In the genomic region with DNA sequence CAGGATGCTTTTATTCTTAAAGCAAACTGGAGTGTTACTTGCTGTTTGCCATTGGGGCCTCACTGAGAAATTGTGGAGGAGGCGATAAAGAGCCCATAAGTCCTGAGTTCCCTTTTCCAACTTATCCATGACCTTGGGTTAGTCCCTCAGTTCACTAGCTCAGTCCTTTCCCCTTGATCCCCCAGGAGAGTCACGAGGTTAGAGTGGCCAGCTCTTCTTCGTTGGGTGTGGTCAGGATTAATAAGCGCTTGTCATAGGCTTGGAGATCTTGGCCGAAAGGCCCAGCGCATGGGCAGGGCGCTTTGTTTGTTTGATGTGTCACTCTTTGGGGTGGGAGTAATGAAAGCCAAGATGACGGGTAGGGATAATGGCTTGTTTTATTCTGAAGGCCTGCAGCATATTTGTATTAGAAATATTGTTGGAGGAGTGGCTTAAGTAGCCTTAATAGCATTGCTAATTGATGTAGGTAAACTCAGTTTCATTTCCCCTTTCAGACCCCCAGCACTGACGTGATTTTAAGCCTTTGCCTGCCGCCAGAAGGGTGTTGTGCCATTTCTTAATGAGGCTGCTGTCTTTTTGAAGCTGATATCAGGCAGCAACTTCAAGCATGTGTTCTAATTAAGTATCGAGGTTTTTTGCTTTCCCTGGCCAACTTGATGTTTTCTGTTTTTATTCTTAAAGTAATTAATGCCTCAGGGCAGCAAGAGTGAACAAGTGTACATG, we compare ENCODE assay signal across 1 cellular context.
TF ChIP-seq lines count a peak whose summit lies in the region.

No MANE protein-coding gene starts in this region.

TF ChIP-seq in K562, 482 proteins besides CTCF, POLR2A, EP300 and RAD21 (continued from another document and continues in another):
- no peak for TF ChIP-seq TRIM25 (IDR thresholded peaks at IDR 0.05; ENCODE audit: borderline replicate concordance)
- no peak for TF ChIP-seq ATF1 (CRISPR knock-in tag; IDR thresholded peaks at IDR 0.05)
- peak; percentile 58; the same call in 1 of the 2 replicates for TF ChIP-seq ATF1 (tag; IDR thresholded peaks at IDR 0.05)
- TF ChIP-seq THAP12 (CRISPR knock-in tag; IDR thresholded peaks at IDR 0.05) = no peak
- TF ChIP-seq TBL1XR1 (IDR thresholded peaks at IDR 0.05; ENCODE audit: low read length in 2 of 2) = peak in 1 of 2 experiments; percentile 38; a peak in 1 of 4 replicates
- peak; percentile 86 for TF ChIP-seq MEIS2 (IDR thresholded peaks at IDR 0.05; ENCODE audit: partially characterized antibody)
- no peak for TF ChIP-seq PCBP1 (IDR thresholded peaks at IDR 0.05; ENCODE audit: low read depth, low read length, poor library complexity, severe bottlenecking)
- no peak for TF ChIP-seq IRF2 (CRISPR knock-in tag; IDR thresholded peaks at IDR 0.05)
- no peak for TF ChIP-seq IRF1 (CRISPR knock-in tag; IDR thresholded peaks at IDR 0.05; ENCODE audit: borderline replicate concordance)
- no peak for TF ChIP-seq TCF7 (IDR thresholded peaks at IDR 0.05; ENCODE audit: borderline replicate concordance)
- TF ChIP-seq SMARCE1 (IDR thresholded peaks at IDR 0.05) = peak; percentile 46; the same call in 1 of the 2 replicates
- TF ChIP-seq CEBPG (CRISPR knock-in tag; IDR thresholded peaks at IDR 0.05) = no peak
- TF ChIP-seq CEBPG (tag; conservative IDR thresholded peaks at IDR 0.05 in 1 of 2, IDR thresholded peaks at IDR 0.05 in 1 of 2) = no peak
- no peak for TF ChIP-seq ARID4B (CRISPR knock-in tag; IDR thresholded peaks at IDR 0.05)
- TF ChIP-seq CBX3 (IDR thresholded peaks at IDR 0.05; ENCODE audit: borderline replicate concordance in 1 of 2, low read length in 2 of 2) = peak in 1 of 2 experiments; percentile 64; a peak in 1 of 3 replicates
- TF ChIP-seq PHF8 (IDR thresholded peaks at IDR 0.05; ENCODE audit: borderline replicate concordance, low read length) = peak; percentile 10; the same call in 1 of the 2 replicates
- peak; percentile 67 for TF ChIP-seq RAD51 (IDR thresholded peaks at IDR 0.05; ENCODE audit: borderline replicate concordance, low read depth)
- peak; percentile 96 for TF ChIP-seq NRF1 (conservative IDR thresholded peaks at IDR 0.05 in 1 of 2, IDR thresholded peaks at IDR 0.05 in 1 of 2)
- peak; percentile 44; the same call in 1 of the 2 replicates for TF ChIP-seq ZFX (CRISPR knock-in tag; IDR thresholded peaks at IDR 0.05)
- no peak for TF ChIP-seq MTA1 (IDR thresholded peaks at IDR 0.05; ENCODE audit: borderline replicate concordance)
- peak; percentile 95 for TF ChIP-seq TOE1 (IDR thresholded peaks at IDR 0.05; ENCODE audit: borderline replicate concordance)
- TF ChIP-seq TOE1 (CRISPR knock-in tag; IDR thresholded peaks at IDR 0.05; ENCODE audit: borderline replicate concordance, low read depth) = no peak
- TF ChIP-seq MTA3 (IDR thresholded peaks at IDR 0.05; ENCODE audit: borderline replicate concordance) = no peak
- no peak for TF ChIP-seq CBX2 (IDR thresholded peaks at IDR 0.05; ENCODE audit: insufficient read depth, low read length, poor library complexity, severe bottlenecking)
- TF ChIP-seq, protein P1, sequence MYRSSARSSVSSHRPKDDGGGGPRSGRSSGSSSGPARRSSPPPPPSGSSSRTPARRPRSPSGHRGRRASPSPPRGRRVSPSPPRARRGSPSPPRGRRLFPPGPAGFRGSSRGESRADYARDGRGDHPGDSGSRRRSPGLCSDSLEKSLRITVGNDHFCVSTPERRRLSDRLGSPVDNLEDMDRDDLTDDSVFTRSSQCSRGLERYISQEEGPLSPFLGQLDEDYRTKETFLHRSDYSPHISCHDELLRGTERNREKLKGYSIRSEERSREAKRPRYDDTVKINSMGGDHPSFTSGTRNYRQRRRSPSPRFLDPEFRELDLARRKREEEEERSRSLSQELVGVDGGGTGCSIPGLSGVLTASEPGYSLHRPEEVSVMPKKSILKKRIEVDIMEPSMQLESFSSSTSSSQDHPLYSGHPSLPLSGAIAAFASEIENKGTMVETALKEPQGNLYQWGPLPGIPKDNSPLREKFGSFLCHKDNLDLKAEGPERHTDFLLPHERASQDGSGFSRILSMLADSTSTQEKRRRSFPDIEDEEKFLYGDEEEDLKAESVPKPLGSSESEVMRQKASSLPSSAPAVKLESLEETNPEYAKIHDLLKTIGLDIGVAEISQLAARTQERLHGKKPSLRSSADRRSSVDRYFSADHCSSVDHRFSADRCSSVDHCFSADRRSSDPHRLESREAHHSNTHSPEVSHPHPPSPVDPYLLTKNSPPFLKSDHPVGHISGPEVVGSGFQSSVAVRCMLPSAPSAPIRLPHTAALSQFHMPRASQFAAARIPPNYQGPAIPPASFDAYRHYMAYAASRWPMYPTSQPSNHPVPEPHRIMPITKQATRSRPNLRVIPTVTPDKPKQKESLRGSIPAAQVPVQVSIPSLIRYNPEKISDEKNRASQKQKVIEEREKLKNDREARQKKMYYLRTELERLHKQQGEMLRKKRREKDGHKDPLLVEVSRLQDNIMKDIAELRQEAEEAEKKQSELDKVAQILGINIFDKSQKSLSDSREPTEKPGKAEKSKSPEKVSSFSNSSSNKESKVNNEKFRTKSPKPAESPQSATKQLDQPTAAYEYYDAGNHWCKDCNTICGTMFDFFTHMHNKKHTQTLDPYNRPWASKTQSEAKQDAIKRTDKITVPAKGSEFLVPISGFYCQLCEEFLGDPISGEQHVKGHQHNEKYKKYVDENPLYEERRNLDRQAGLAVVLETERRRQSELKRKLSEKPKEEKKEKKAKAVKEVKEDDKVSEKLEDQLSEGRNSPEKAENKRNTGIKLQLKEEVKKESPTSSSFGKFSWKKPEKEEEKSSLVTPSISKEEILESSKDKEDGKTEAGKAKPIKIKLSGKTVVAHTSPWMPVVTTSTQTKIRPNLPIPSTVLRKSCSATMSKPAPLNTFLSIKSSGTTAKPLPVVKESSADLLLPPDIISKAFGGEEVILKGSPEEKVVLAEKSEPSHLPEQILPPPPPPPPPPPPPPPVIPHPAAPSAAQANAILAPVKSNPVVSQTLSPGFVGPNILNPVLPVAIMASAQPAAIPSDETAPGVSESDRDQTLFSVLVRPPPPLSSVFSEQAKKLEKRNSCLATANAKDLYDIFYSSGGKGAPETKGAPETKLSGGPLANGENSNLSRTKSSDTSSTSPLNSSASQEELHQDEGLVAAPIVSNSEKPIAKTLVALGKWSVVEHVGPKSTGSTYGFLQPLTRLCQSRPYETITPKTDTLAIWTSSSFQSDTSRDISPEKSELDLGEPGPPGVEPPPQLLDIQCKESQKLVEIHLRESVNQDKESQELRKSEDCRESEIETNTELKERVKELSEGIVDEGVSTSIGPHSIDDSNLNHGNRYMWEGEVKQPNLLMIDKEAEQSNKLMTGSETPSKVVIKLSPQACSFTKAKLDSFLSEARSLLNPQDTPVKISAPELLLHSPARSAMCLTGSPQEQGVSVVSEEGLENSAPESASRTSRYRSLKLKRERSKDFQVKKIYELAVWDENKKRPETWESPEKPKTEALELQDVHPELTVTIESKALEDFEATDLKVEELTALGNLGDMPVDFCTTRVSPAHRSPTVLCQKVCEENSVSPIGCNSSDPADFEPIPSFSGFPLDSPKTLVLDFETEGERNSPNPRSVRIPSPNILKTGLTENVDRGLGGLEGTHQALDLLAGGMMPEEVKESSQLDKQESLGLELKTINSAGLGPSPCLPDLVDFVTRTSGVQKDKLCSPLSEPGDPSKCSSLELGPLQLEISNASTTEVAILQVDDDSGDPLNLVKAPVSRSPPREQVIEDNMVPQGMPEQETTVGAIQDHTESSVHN (IDR thresholded peaks at IDR 0.05; ENCODE audit: borderline replicate concordance in 1 of 2, low read depth in 1 of 2) = no peak
- TF ChIP-seq HMGN3 (IDR thresholded peaks at IDR 0.05; ENCODE audit: borderline replicate concordance, extremely low read depth, insufficient read length, low read depth, low read length) = no peak
- no peak for TF ChIP-seq ERF (CRISPR knock-in tag; IDR thresholded peaks at IDR 0.05)
- TF ChIP-seq ZNF830 (CRISPR knock-in tag; IDR thresholded peaks at IDR 0.05) = no peak
- no peak for TF ChIP-seq ZNF740 (CRISPR knock-in tag; IDR thresholded peaks at IDR 0.05)
- no peak for TF ChIP-seq ZNF740 (tag; IDR thresholded peaks at IDR 0.05)
- peak; percentile 81 for TF ChIP-seq JUND (IDR thresholded peaks at IDR 0.05; ENCODE audit: borderline replicate concordance, low read depth, low read length)
- peak; percentile 66; the same call in 1 of the 3 replicates for TF ChIP-seq JUND (tag; IDR thresholded peaks at IDR 0.05; ENCODE audit: borderline replicate concordance, low read depth, low read length)
- TF ChIP-seq, protein P2, sequence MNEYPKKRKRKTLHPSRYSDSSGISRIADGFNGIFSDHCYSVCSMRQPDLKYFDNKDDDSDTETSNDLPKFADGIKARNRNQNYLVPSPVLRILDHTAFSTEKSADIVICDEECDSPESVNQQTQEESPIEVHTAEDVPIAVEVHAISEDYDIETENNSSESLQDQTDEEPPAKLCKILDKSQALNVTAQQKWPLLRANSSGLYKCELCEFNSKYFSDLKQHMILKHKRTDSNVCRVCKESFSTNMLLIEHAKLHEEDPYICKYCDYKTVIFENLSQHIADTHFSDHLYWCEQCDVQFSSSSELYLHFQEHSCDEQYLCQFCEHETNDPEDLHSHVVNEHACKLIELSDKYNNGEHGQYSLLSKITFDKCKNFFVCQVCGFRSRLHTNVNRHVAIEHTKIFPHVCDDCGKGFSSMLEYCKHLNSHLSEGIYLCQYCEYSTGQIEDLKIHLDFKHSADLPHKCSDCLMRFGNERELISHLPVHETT (CRISPR knock-in tag; conservative IDR thresholded peaks at IDR 0.05 in 1 of 2, IDR thresholded peaks at IDR 0.05 in 1 of 2) = peak in 1 of 2 experiments; percentile 37; a peak in 1 of 4 replicates
- TF ChIP-seq ZNF184 (CRISPR knock-in tag; IDR thresholded peaks at IDR 0.05) = no peak
- no peak for TF ChIP-seq KDM2B (CRISPR knock-in tag; IDR thresholded peaks at IDR 0.05)
- TF ChIP-seq ZSCAN32 (CRISPR knock-in tag; IDR thresholded peaks at IDR 0.05) = no peak
